ENCODE assay signal across 9 cellular contexts in the genomic region with DNA sequence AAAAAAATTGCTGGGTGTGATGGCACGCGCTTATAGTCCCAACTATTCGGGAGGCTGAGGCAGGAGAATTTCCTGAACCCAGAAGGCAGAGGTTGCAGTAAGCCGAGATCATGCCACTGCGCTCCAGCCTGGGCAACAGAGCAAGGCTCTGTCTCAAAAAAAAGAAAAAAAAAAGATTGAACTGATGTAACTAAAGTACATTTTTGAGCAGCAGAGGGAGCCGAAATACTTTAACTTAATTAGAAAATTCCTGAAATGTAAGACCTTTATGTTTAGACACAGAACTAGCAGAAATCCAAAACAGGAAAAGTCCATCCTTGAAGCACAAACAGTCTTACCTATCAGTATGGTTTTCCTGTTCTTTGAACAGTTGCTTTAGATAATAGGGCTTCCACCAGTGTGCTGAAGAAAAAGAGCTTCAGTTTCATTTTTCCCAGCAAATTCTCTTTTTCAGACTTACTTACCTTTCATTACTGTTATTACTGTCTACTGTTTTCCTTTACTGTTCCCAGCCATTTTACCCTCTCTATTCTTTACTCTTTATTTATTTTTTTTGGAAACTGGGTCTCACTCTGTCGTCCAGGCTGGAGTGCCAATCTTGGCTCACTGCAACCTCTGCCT. TPM values are rescaled to one million over a fixed set of nuclear protein-coding genes. Genes with fewer than 3 reads are reported as not detected.
DNase-seq lines count a peak whose midpoint lies in the region; ATAC-seq and TF ChIP-seq lines count a peak whose summit lies in the region.
"Had no signal": no experiment of that assay in that cellular context is flagged by ENCODE, and none has a peak within 500 bp of the region (broad histone marks: within the 10 kb centered on the region; RNA-seq: fewer than 3 reads in every experiment).

No MANE protein-coding gene starts in this region.

- peaks cover 6% of the 10 kb centered on the region for H3K79me1 ChIP-seq in mesenchymal stem cell (replicated peaks; ENCODE audit: low read length, poor library complexity, severe bottlenecking)

- peak in 5 of 6 experiments; percentile 29 to 59 (median 40) for TF ChIP-seq CTCF in adrenal gland (IDR thresholded peaks at IDR 0.05)

- H3K27me3 ChIP-seq in adrenal gland (no peaks in the 10 kb centered on the region), mesenchymal stem cell (ENCODE audit: control insufficient read depth in 1 of 2, insufficient read depth in 1 of 2, low read length in 2 of 2) (no peaks in the 10 kb centered on the region)
- H3K27me3 ChIP-seq: SJCRH30 had no signal

- H3K9me3 ChIP-seq in KOPT-K1 (ENCODE audit: insufficient read depth, low read length, poor library complexity, severe bottlenecking) (no peaks in the 10 kb centered on the region), adrenal gland (replicated peaks in 1 of 3) (no peaks in the 10 kb centered on the region), mesenchymal stem cell (ENCODE audit: control insufficient read depth, low read length) (no peaks in the 10 kb centered on the region)
- H3K9me3 ChIP-seq: SJCRH30 had no signal

- H2AFZ ChIP-seq in mesenchymal stem cell (ENCODE audit: low read depth, low read length), result no peak overlapping the region

- H2AK5ac ChIP-seq in mesenchymal stem cell (ENCODE audit: low read length, severe bottlenecking), result no peak overlapping the region

- no peak for ATAC-seq in HG03457 (IDR thresholded peaks at IDR 0.05; ENCODE audit: unreplicated experiment)

- no peak overlapping the region for H3K4me2 ChIP-seq in mesenchymal stem cell (ENCODE audit: low read length, poor library complexity, severe bottlenecking)

- H3K27ac ChIP-seq in KOPT-K1 (ENCODE audit: low read depth, low read length, poor library complexity, severe bottlenecking) (peak overlapping the region; percentile 94), adrenal gland (no peak overlapping the region), mesenchymal stem cell (ENCODE audit: low read length, poor library complexity, severe bottlenecking) (no peak overlapping the region)
- H3K27ac ChIP-seq: SJCRH30 had no signal

- 60 to 72% (median 68%) methylated on average over 7 of the region's 7 CpGs for WGBS in adrenal gland, 4 donors
- 86% methylated on average over 6 of the region's 7 CpGs for WGBS in mesenchymal stem cell

- H2BK12ac ChIP-seq in mesenchymal stem cell (ENCODE audit: low read length in 2 of 2), result no peak overlapping the region

- H3K18ac ChIP-seq in mesenchymal stem cell (ENCODE audit: low read depth in 1 of 2, low read length in 2 of 2), result no peak overlapping the region

- no peak overlapping the region for H3K23ac ChIP-seq in mesenchymal stem cell (ENCODE audit: low read length in 2 of 2)

- no peak for TF ChIP-seq POLR2A in adrenal gland (IDR thresholded peaks at IDR 0.05)

- peaks cover 13 to 18% of the 10 kb centered on the region in 2 donors for H3K4me1 ChIP-seq in adrenal gland (replicated peaks in 1 of 2)
- no peaks in the 10 kb centered on the region for H3K4me1 ChIP-seq in mesenchymal stem cell (ENCODE audit: control insufficient read depth, insufficient read depth, low read depth, low read length)

- H3K4me3 ChIP-seq in adrenal gland (no peak overlapping the region), mesenchymal stem cell (ENCODE audit: insufficient read depth in 1 of 2, low read depth in 1 of 2, low read length in 2 of 2) (no peak overlapping the region)
- H3K4me3 ChIP-seq: SJCRH30 had no signal

- no peak overlapping the region for H3K14ac ChIP-seq in mesenchymal stem cell (ENCODE audit: low read length in 2 of 2)

- H2BK15ac ChIP-seq in mesenchymal stem cell (ENCODE audit: low read depth, poor library complexity, severe bottlenecking), result no peak overlapping the region

- peaks cover 37% of the 10 kb centered on the region for H3K36me3 ChIP-seq in KOPT-K1 (ENCODE audit: insufficient read depth, low read length)
- peaks cover 0 to 33% of the 10 kb centered on the region in 2 donors for H3K36me3 ChIP-seq in adrenal gland (replicated peaks in 1 of 2)
- H3K36me3 ChIP-seq in mesenchymal stem cell (ENCODE audit: control insufficient read depth in 1 of 2, insufficient read depth in 2 of 2, low read depth in 1 of 2, low read length in 2 of 2), result peaks cover 13 to 59% of the 10 kb centered on the region in 2 experiments

- H4K91ac ChIP-seq in mesenchymal stem cell (ENCODE audit: low read length), result no peak overlapping the region

- no peak overlapping the region for H2BK120ac ChIP-seq in mesenchymal stem cell (ENCODE audit: low read depth, low read length)

- H2BK5ac ChIP-seq in mesenchymal stem cell (ENCODE audit: low read depth, low read length, poor library complexity, severe bottlenecking), result no peak overlapping the region

- H3K4ac ChIP-seq in mesenchymal stem cell (ENCODE audit: low read depth in 1 of 2, low read length in 2 of 2), result no peak overlapping the region

- intact Hi-C loops in adrenal gland (cut with DNase I), result loop anchor here in 1 of 2 donors (5.0 kb wide), 1 partner anchor 255 kb away; no protein-coding TSS in a partner anchor

- DNase-seq in ELR (ENCODE audit: low read depth) (peak; percentile 51), adrenal gland (peak in 1 of 7 donors; percentile 14), mesenchymal stem cell (peak; percentile 51), SIG-M5 treated with dmso at 0.1 percent for 504 hours (lab: John Stamatoyannopoulos, UW; ENCODE audit: unreplicated experiment) (no peak), NCI-H1930 (lab: John Stamatoyannopoulos, UW) (no peak), germinal center (ENCODE audit: low spot score) (no peak)

- H3K9ac ChIP-seq in mesenchymal stem cell (ENCODE audit: low read length), result peak overlapping the region; percentile 2

- no peak overlapping the region for H4K8ac ChIP-seq in mesenchymal stem cell (ENCODE audit: low read length)

RNA-seq across cellular contexts. Expression of gene ZNF609, which starts 33.4 kb away (rescaled TPM):
- total RNA-seq in adrenal gland, result 10 to 100 TPM; 19.3 to 35.5 (median 26.9) TPM
- polyA plus RNA-seq in adrenal gland, result 10 to 100 TPM in 2 of 3 donors, 1 to 10 TPM in 1; 4.4 to 18.4 (median 14.1) TPM
- 16.4 TPM for polyA plus RNA-seq in mesenchymal stem cell (2013, experiment 1 of 2)
- polyA plus RNA-seq in mesenchymal stem cell (2013, experiment 2 of 2), result 15.5 TPM

RNA-seq across cellular contexts. Expression of gene TRIP4, which starts 39.3 kb away (rescaled TPM):
- total RNA-seq in adrenal gland, result 10 to 100 TPM in 7 of 8 donors, 1 to 10 TPM in 1; 5.6 to 56.7 (median 17.6) TPM
- polyA plus RNA-seq in adrenal gland, result 10 to 100 TPM; 14.9 to 28.3 (median 23.9) TPM
- polyA plus RNA-seq in mesenchymal stem cell (2013, experiment 1 of 2), result 44.1 TPM
- 43.4 TPM for polyA plus RNA-seq in mesenchymal stem cell (2013, experiment 2 of 2)

RNA-seq across cellular contexts. Expression of gene PCLAF, which starts 45.7 kb away (rescaled TPM):
- total RNA-seq in adrenal gland, result 1 to 10 TPM in 5 of 8 donors, under 1 TPM in 2, not detected in 1; 0.32 to 2.7 (median 1.1) TPM
- 1 to 10 TPM; 1.6 to 4.3 (median 1.8) TPM for polyA plus RNA-seq in adrenal gland
- polyA plus RNA-seq in mesenchymal stem cell (2013, experiment 1 of 2), result 15.9 TPM
- polyA plus RNA-seq in mesenchymal stem cell (2013, experiment 2 of 2), result 21.8 TPM

Comparison
In these comparisons a context has a peak if more than half of its experiments do, and no peak if none do; other contexts are left out.
1. DNase-seq: peak in ELR (single experiment) and mesenchymal stem cell (single experiment); none in SIG-M5 treated with dmso at 0.1 percent for 504 hours (single experiment), NCI-H1930 (0 of 2) and germinal center (single experiment).